Comparison of ENCODE assay signal across 1 cellular context in genomic region chr7:1425292-1426136, GRCh38.
TF ChIP-seq lines count a peak whose summit lies in the region.

No MANE protein-coding gene starts in this region.

TF ChIP-seq in HEK293, 187 proteins besides CTCF, POLR2A, EP300 and RAD21 (continued from another document):
- no peak for TF ChIP-seq REST (tag by site-specific recombination; IDR thresholded peaks at IDR 0.05)
- TF ChIP-seq GLIS1 (tag by site-specific recombination; IDR thresholded peaks at IDR 0.05), result 0 out of 2 replicates have a peak, but pooled peaks have one; percentile 42
